ENCODE assay signal across 22 cellular contexts in genomic region chr20:15992564-15992963, GRCh38.
DNase-seq lines count a peak whose midpoint lies in the region; ATAC-seq, FAIRE-seq and TF ChIP-seq lines count a peak whose summit lies in the region.
"Had no signal": no experiment of that assay in that cellular context is flagged by ENCODE, and none has a peak within 500 bp of the region (broad histone marks: within the 10 kb centered on the region; RNA-seq: fewer than 3 reads in every experiment).

No MANE protein-coding gene starts in this region.

- H3K9ac ChIP-seq in keratinocyte (ENCODE audit: control insufficient read depth, extremely low read depth, insufficient read depth, low read length), result no peak overlapping the region

- H3K4me3 ChIP-seq in A549 (no peak overlapping the region), keratinocyte (ENCODE audit: control insufficient read depth in 2 of 3, extremely low read depth in 1 of 3, insufficient read depth in 2 of 3, low read depth in 1 of 3, low read length in 3 of 3) (no peak overlapping the region)
- H3K4me3 ChIP-seq: GM12878, mucosa of descending colon, SJCRH30, upper lobe of right lung had no signal

- no peaks in the 10 kb centered on the region for H3K27me3 ChIP-seq in keratinocyte (ENCODE audit: control insufficient read depth, extremely low read depth, insufficient read depth, low read length)
- H3K27me3 ChIP-seq in CD4-positive, alpha-beta T cell (ENCODE audit: control insufficient read depth, insufficient read depth, low read length), result no peaks in the 10 kb centered on the region
- H3K27me3 ChIP-seq: SJCRH30, upper lobe of right lung had no signal

- no peak for TF ChIP-seq CTCF in A549 (IDR thresholded peaks at IDR 0.05)
- no peak for TF ChIP-seq CTCF in keratinocyte (optimal IDR thresholded peaks at IDR 0.05 in 1 of 3, IDR thresholded peaks at IDR 0.05 in 1 of 3, conservative IDR thresholded peaks at IDR 0.05 in 1 of 3; ENCODE audit: extremely low read depth in 1 of 3, insufficient read depth in 2 of 3, low read length in 3 of 3)
- no peak for TF ChIP-seq CTCF in CD4-positive, alpha-beta T cell (IDR thresholded peaks at IDR 0.05)

- H3K27ac ChIP-seq in A549, result no peak overlapping the region
- no peak overlapping the region for H3K27ac ChIP-seq in keratinocyte (ENCODE audit: control insufficient read depth, insufficient read depth, low read length)
- no peak overlapping the region for H3K27ac ChIP-seq in CD4-positive, alpha-beta T cell (ENCODE audit: low read depth, low read length)
- H3K27ac ChIP-seq: SJCRH30, upper lobe of right lung had no signal

- H3K79me2 ChIP-seq in keratinocyte (ENCODE audit: control insufficient read depth, insufficient read depth, low read length), result no peaks in the 10 kb centered on the region

- no peaks in the 10 kb centered on the region for H3K36me3 ChIP-seq in keratinocyte (ENCODE audit: control insufficient read depth in 2 of 2, extremely low read depth in 1 of 2, insufficient read depth in 2 of 2, low read length in 2 of 2)
- H3K36me3 ChIP-seq: SJCRH30, upper lobe of right lung had no signal

- TF ChIP-seq RAD21 in A549 (conservative IDR thresholded peaks at IDR 0.05 in 1 of 2, IDR thresholded peaks at IDR 0.05 in 1 of 2), result no peak

- CTCF ChIA-PET in A549 (lab: Yijun Ruan, JAX), result interaction anchor here (0.8 kb wide), 1 partner anchor 451 kb away, joined by 3 read pairs; no protein-coding TSS in a partner anchor
- CTCF ChIA-PET in CD4-positive, alpha-beta T cell (lab: Charles Lee), result no interaction called here

- peaks cover 8% of the 10 kb centered on the region; the same call in 2 of the 3 replicates for H3K9me3 ChIP-seq in A549
- peaks cover 3% of the 10 kb centered on the region for H3K9me3 ChIP-seq in keratinocyte (ENCODE audit: control insufficient read depth, low read depth, low read length)
- peaks cover 11% of the 10 kb centered on the region for H3K9me3 ChIP-seq in CD4-positive, alpha-beta T cell (ENCODE audit: control insufficient read depth, low read length)
- H3K9me3 ChIP-seq: SJCRH30 had no signal

- no peaks in the 10 kb centered on the region for H3K4me1 Mint-ChIP-seq in CD4-positive, alpha-beta T cell (ENCODE audit: low read depth)

- no peak for FAIRE-seq in A549 (lab: Jason Lieb, UNC)
- FAIRE-seq in keratinocyte (lab: Jason Lieb, UNC), result peak; percentile 41
- FAIRE-seq: GM12878 had no signal

- POLR2A ChIA-PET in A549 (lab: Yijun Ruan, JAX), result no interaction called here
- POLR2A ChIA-PET in CD4-positive, alpha-beta T cell (lab: Charles Lee), result no interaction called here

- no peak overlapping the region for H3K27ac Mint-ChIP-seq in CD4-positive, alpha-beta T cell
- H3K27ac Mint-ChIP-seq: activated CD4-positive, alpha-beta memory T cell treated with anti-CD3 and anti-CD28 coated beads for 36 hours had no signal

- H3K4me2 ChIP-seq in A549 (no peak overlapping the region), keratinocyte (ENCODE audit: control insufficient read depth, extremely low read depth, insufficient read depth, low read depth, low read length) (no peak overlapping the region)

- dilution Hi-C loops in keratinocyte (cut with MboI; ENCODE audit: extremely low pct_ligation_motif_present, low sequenced_read_pairs), result no loop called here

- no peaks in the 10 kb centered on the region for H3K36me3 Mint-ChIP-seq in CD4-positive, alpha-beta T cell (ENCODE audit: low read depth)

- no peaks in the 10 kb centered on the region for H3K27me3 Mint-ChIP-seq in CD4-positive, alpha-beta T cell
- H3K27me3 Mint-ChIP-seq: activated CD4-positive, alpha-beta memory T cell treated with anti-CD3 and anti-CD28 coated beads for 36 hours had no signal

- no peak for ATAC-seq in A549
- ATAC-seq in CD4-positive, alpha-beta T cell (ENCODE audit: poor library complexity), result no peak
- ATAC-seq: mucosa of descending colon, upper lobe of right lung had no signal

- WGBS in A549 (ENCODE audit: missing lambda C conversion rate), result 36% methylated on average over 4 of the region's 4 CpGs

- DNase-seq in A549 (ENCODE audit: low read depth in 1 of 2, low spot score in 1 of 2) (no peak), HT1080 (ENCODE audit: low read depth) (peak; percentile 57), amniotic epithelial cell (ENCODE audit: low read depth) (peak; percentile 1), keratinocyte (ENCODE audit: low read depth, low spot score) (peak; percentile 2), DMS 273 (lab: John Stamatoyannopoulos, UW; ENCODE audit: unreplicated experiment) (no peak), superior temporal gyrus (ENCODE audit: extremely low spot score) (no peak), GM03348 (ENCODE audit: low spot score) (no peak)
- DNase-seq in CD4-positive, alpha-beta T cell, result no peak
- DNase-seq: activated CD4-positive, alpha-beta memory T cell treated with anti-CD3 and anti-CD28 coated beads for 36 hours; activated naive CD4-positive, alpha-beta T cell; activated T-cell treated with anti-CD3 and anti-CD28 coated beads for 4 hours; anterior cingulate cortex; effector CD4-positive, alpha-beta T cell; head of caudate nucleus; mucosa of descending colon; MV-4-11; NCI-H187; NCI-H748 treated with DMSO at 0.1 percent for 48 hours; retina; SJCRH30; upper lobe of right lung had no signal

- H3K4me1 ChIP-seq in A549 (no peaks in the 10 kb centered on the region), keratinocyte (ENCODE audit: control insufficient read depth, extremely low read depth, insufficient read depth, low read length) (no peaks in the 10 kb centered on the region)
- H3K4me1 ChIP-seq: SJCRH30, upper lobe of right lung had no signal

- no peak overlapping the region for H3K4me3 Mint-ChIP-seq in CD4-positive, alpha-beta T cell
- H3K4me3 Mint-ChIP-seq: activated CD4-positive, alpha-beta memory T cell treated with anti-CD3 and anti-CD28 coated beads for 36 hours had no signal

- H4K20me1 ChIP-seq in keratinocyte (ENCODE audit: control insufficient read depth, extremely low read depth, insufficient read depth, low read length), result no peaks in the 10 kb centered on the region

- no peak overlapping the region for H2AFZ ChIP-seq in keratinocyte (ENCODE audit: control insufficient read depth, low read length)

- H3K9me1 ChIP-seq in keratinocyte (ENCODE audit: control insufficient read depth, extremely low read depth, insufficient read depth, low read length), result no peaks in the 10 kb centered on the region

- intact Hi-C loops in CD4-positive, alpha-beta T cell (cut with DNase I, micrococcal nuclease), result no loop called here

- TF ChIP-seq EP300 in A549 (IDR thresholded peaks at IDR 0.05), result no peak

- H3K9me3 Mint-ChIP-seq in CD4-positive, alpha-beta T cell, result peaks cover 8% of the 10 kb centered on the region

- no peak for TF ChIP-seq POLR2A in A549 (IDR thresholded peaks at IDR 0.05; ENCODE audit: low read length)

TF ChIP-seq in A549, 52 proteins besides CTCF, POLR2A, EP300 and RAD21:
- TF ChIP-seq RCOR1 (IDR thresholded peaks at IDR 0.05; ENCODE audit: low read depth, low read length) (no peak), FOSL2 (IDR thresholded peaks at IDR 0.05) (no peak), FOSL2 (CRISPR knock-in tag; IDR thresholded peaks at IDR 0.05) (peak; percentile 10; the same call in 1 of the 2 replicates)

Comparison
In these comparisons a context has a peak if more than half of its experiments do, and no peak if none do; other contexts are left out.
1. DNase-seq: peak in HT1080 (single experiment), amniotic epithelial cell (single experiment) and keratinocyte (single experiment); none in A549 (0 of 2), DMS 273 (single experiment), superior temporal gyrus (single experiment), CD4-positive, alpha-beta T cell (0 of 10) and GM03348 (single experiment).